Comparison of ENCODE assay signal across 8 cellular contexts in the genomic region with DNA sequence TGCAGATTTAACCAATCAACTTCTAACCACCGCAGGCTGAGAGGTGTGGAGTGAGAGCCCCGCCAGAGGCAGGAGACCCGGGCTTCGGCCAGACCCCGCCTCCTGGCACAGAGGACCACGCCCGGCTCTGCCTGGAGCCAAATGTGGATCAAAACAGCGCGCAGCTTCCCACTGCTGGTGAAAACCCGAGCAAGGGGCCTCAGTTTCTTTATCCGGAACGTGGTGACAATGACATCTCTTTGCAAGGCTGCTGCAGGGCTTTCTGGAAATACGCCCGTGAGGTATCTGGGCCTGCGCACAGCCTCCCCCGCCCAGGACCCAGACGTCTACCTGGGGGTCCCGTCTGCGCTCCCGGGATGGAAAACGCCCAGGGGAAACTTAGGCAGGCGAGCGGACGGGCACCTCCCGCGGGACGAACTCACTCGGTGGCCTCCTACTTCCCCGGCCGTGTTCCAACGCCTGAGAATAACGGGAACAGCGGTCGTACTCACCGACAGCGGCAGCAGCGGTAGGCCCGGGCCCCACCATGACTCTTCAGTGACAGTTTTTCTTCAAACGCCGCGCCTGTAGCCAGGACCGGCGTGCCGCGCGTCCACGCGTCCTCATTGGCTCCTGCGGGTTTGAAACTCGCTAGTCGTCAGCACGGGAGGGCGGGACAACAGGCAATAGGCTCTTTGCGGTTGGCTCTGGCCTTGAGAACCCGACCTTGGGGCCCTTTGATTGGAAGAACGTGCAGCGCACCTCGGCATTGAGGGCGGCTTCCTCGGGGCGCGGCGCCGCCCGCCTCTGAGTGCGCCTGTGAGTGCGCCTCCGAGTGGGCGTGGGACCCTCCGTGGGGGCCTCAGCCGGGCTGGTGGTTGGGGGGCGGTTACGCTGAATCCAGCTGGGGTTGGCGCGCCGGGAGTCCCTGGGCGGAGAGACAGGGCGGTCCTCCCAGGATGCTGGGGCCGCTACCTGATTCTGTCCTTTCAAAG. TPM values are rescaled to one million over a fixed set of nuclear protein-coding genes. Genes with fewer than 3 reads are reported as not detected.
A peak's percentile ranks its signal among the peaks of the same experiment; 100 is the strongest.
DNase-seq lines count a peak whose midpoint lies in the region; ATAC-seq, FAIRE-seq and TF ChIP-seq lines count a peak whose summit lies in the region.

A gene with protein sequence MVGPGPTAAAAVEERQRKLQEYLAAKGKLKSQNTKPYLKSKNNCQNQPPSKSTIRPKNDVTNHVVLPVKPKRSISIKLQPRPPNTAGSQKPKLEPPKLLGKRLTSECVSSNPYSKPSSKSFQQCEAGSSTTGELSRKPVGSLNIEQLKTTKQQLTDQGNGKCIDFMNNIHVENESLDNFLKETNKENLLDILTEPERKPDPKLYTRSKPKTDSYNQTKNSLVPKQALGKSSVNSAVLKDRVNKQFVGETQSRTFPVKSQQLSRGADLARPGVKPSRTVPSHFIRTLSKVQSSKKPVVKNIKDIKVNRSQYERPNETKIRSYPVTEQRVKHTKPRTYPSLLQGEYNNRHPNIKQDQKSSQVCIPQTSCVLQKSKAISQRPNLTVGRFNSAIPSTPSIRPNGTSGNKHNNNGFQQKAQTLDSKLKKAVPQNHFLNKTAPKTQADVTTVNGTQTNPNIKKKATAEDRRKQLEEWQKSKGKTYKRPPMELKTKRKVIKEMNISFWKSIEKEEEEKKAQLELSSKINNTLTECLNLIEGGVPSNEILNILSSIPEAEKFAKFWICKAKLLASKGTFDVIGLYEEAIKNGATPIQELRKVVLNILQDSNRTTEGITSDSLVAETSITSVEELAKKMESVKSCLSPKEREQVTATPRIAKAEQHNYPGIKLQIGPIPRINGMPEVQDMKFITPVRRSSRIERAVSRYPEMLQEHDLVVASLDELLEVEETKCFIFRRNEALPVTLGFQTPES (minus strand): TSS at position 539 of the 974 bp plus-strand sequence. CDS start 11 bp downstream, at position 528.

- DNase-seq in D721Med (ENCODE audit: insufficient read length, low spot score): peak; percentile 92
- DNase-seq in HuH-7.5 (ENCODE audit: low spot score): peak; percentile 91
- peak; percentile 93 for DNase-seq in activated CD8-positive, alpha-beta memory T cell treated with anti-CD3 and anti-CD28 coated beads, Interleukin-2, amount 50 U/mL, for 4 hours
- DNase-seq in endothelial cell of umbilical vein (ENCODE audit: low read depth, low spot score): peak; percentile 98
- DNase-seq in midbrain (lab: John Stamatoyannopoulos, UW): peak; percentile 96
- DNase-seq in stimulated activated CD8-positive, alpha-beta memory T cell treated with anti-CD3 and anti-CD28 coated beads, Interleukin-15, amount 100 ng/mL, for 48 hours (ENCODE audit: low read depth in 2 of 2): peak; percentile 94 to 95

- POLR2A ChIA-PET in endothelial cell of umbilical vein (lab: Charles Lee): no interaction called here

- H2AFZ ChIP-seq in OCI-LY3 (ENCODE audit: low read depth, low read length) (peak within 1 kb of the TSS; percentile 81), endothelial cell of umbilical vein (ENCODE audit: low read depth, low read length) (peak within 1 kb of the TSS; percentile 92)

- peak within 1 kb of the TSS; percentile 90 for H3K9ac ChIP-seq in OCI-LY3 (ENCODE audit: low read length)
- H3K9ac ChIP-seq in endothelial cell of umbilical vein (replicated peaks; ENCODE audit: extremely low read depth, insufficient read depth, low read length): peak within 1 kb of the TSS; percentile 90

- H3K9me1 ChIP-seq in endothelial cell of umbilical vein (replicated peaks; ENCODE audit: control insufficient read depth, extremely low read depth, insufficient read depth, low read length): no peaks in the 10 kb centered on the region

- H4K20me1 ChIP-seq in OCI-LY3 (ENCODE audit: insufficient read depth, low read length) (no peaks in the 10 kb centered on the region), endothelial cell of umbilical vein (replicated peaks; ENCODE audit: control insufficient read depth, extremely low read depth, insufficient read depth, low read length) (no peaks in the 10 kb centered on the region)

- H3K4me3 ChIP-seq in OCI-LY3 (ENCODE audit: low read length) (peak within 1 kb of the TSS; percentile 93), endothelial cell of umbilical vein (replicated peaks in 1 of 3; ENCODE audit: insufficient read depth in 1 of 3, low read depth in 1 of 3, low read length in 3 of 3) (peak within 1 kb of the TSS; percentile 78 to 90 (median 87))

- TF ChIP-seq POLR2A in endothelial cell of umbilical vein (IDR thresholded peaks at IDR 0.05; ENCODE audit: low read depth, low read length): peak; percentile 52

- H3K27me3 ChIP-seq in OCI-LY3 (ENCODE audit: low read depth, low read length) (no peaks in the 10 kb centered on the region), endothelial cell of umbilical vein (ENCODE audit: control insufficient read depth in 2 of 2, insufficient read depth in 2 of 2, low read length in 2 of 2) (no peaks in the 10 kb centered on the region)

- peak; percentile 96 for ATAC-seq in GM21528 (IDR thresholded peaks at IDR 0.05; ENCODE audit: low FRiP score, unreplicated experiment)

- CTCF ChIA-PET in endothelial cell of umbilical vein (lab: Charles Lee): interaction anchor here (1.6 to 6.2 kb wide), 4 partner anchors 14 to 177 kb away, joined by 4 to 44 read pairs (median 23); no protein-coding TSS in a partner anchor

- BruUV-seq in endothelial cell of umbilical vein (replicated peaks; lab: Mats Ljungman, UMichigan): TSS peak; percentile 51

- peak within 1 kb of the TSS; percentile 61 for H3K27ac ChIP-seq in OCI-LY3 (ENCODE audit: low read length)
- peak within 1 kb of the TSS; percentile 34 for H3K27ac ChIP-seq in endothelial cell of umbilical vein (ENCODE audit: insufficient read depth, low read depth, low read length)

- no peak for TF ChIP-seq CTCF in D721Med (IDR thresholded peaks at IDR 0.05; ENCODE audit: insufficient read depth, missing control alignments)
- TF ChIP-seq CTCF in OCI-LY3 (IDR thresholded peaks at IDR 0.05; ENCODE audit: low read depth, low read length): no peak
- TF ChIP-seq CTCF in endothelial cell of umbilical vein (IDR thresholded peaks at IDR 0.05; ENCODE audit: extremely low read depth in 1 of 2, insufficient read depth in 1 of 2, low read depth in 1 of 2, low read length in 2 of 2): no peak

- H3K4me1 ChIP-seq in OCI-LY3 (ENCODE audit: low read length): peaks cover 18% of the 10 kb centered on the region
- H3K4me1 ChIP-seq in endothelial cell of umbilical vein (ENCODE audit: control insufficient read depth, extremely low read depth, insufficient read depth, low read length): peaks cover 21% of the 10 kb centered on the region

- H3K36me3 ChIP-seq in OCI-LY3 (replicated peaks; ENCODE audit: low read depth, low read length) (peaks cover 15% of the 10 kb centered on the region), endothelial cell of umbilical vein (ENCODE audit: control insufficient read depth in 2 of 2, extremely low read depth in 1 of 2, insufficient read depth in 2 of 2, low read length in 2 of 2) (peaks cover 0 to 10% of the 10 kb centered on the region in 2 experiments)

- intact Hi-C loops in endothelial cell of umbilical vein (cut with micrococcal nuclease): loop anchor here (1.0 to 5.0 kb wide), 7 partner anchors 14 to 117 kb away; no protein-coding TSS in a partner anchor

- H3K4me2 ChIP-seq in OCI-LY3 (ENCODE audit: low read length) (peak within 1 kb of the TSS; percentile 81), endothelial cell of umbilical vein (ENCODE audit: insufficient read depth, low read length) (peak within 1 kb of the TSS; percentile 90)

- dilution Hi-C loops in endothelial cell of umbilical vein (cut with MboI; ENCODE audit: extremely low pct_ligation_motif_present, low sequenced_read_pairs): loop anchor here (25.0 kb wide), 1 partner anchor 173 kb away; no protein-coding TSS in a partner anchor

- FAIRE-seq in D721Med (lab: Jason Lieb, UNC) (no peak), endothelial cell of umbilical vein (lab: Jason Lieb, UNC) (peak; percentile 91)

- peaks cover 25% of the 10 kb centered on the region for H3K79me2 ChIP-seq in OCI-LY3 (ENCODE audit: low read length)
- H3K79me2 ChIP-seq in endothelial cell of umbilical vein (ENCODE audit: control insufficient read depth, insufficient read depth, low read length): peaks cover 33% of the 10 kb centered on the region

- peaks cover 11% of the 10 kb centered on the region; the same call in 1 of the 2 replicates for H3K9me3 ChIP-seq in OCI-LY3 (ENCODE audit: insufficient read depth, low read length)
- no peaks in the 10 kb centered on the region for H3K9me3 ChIP-seq in endothelial cell of umbilical vein (replicated peaks; ENCODE audit: control insufficient read depth, insufficient read depth, low read length)

TF ChIP-seq in endothelial cell of umbilical vein, 7 proteins besides CTCF, POLR2A, EP300 and RAD21:
- TF ChIP-seq JUN (IDR thresholded peaks at IDR 0.05; ENCODE audit: borderline replicate concordance, insufficient read depth, insufficient read length, low read depth) (no peak), MYC (IDR thresholded peaks at IDR 0.05; ENCODE audit: low read depth, low read length) (no peak), GATA2 (IDR thresholded peaks at IDR 0.05; ENCODE audit: insufficient read depth, insufficient read length, low read depth, low read length) (no peak), POLR2AphosphoS5 (IDR thresholded peaks at IDR 0.05; ENCODE audit: insufficient read depth, low read depth, low read length) (no peak), FOS (IDR thresholded peaks at IDR 0.05; ENCODE audit: borderline replicate concordance, insufficient read depth, low read length) (no peak), EZH2 (IDR thresholded peaks at IDR 0.05; ENCODE audit: borderline replicate concordance, low read depth, low read length, severe bottlenecking) (no peak)
- TF ChIP-seq, protein P1, sequence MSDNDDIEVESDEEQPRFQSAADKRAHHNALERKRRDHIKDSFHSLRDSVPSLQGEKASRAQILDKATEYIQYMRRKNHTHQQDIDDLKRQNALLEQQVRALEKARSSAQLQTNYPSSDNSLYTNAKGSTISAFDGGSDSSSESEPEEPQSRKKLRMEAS (IDR thresholded peaks at IDR 0.05; ENCODE audit: insufficient read depth, insufficient read length): peak; percentile 45

RNA-seq across cellular contexts. Expression of the gene that starts here (rescaled TPM):
- total RNA-seq in endothelial cell of umbilical vein: 25.2 and 30.7 TPM in 2 replicates
- polyA plus RNA-seq in endothelial cell of umbilical vein: 2.3 and 3.4 TPM in 2 replicates
- 5.4 and 5.8 TPM in 2 replicates for polyA plus RNA-seq in endothelial cell of umbilical vein (2011; cell fraction: cytosol; rRNA removed)
- polyA plus RNA-seq in endothelial cell of umbilical vein (2011; cell fraction: nucleus; rRNA removed): 3.4 and 6.6 TPM in 2 replicates
- 7.1 and 16.4 TPM in 2 replicates for polyA plus RNA-seq in endothelial cell of umbilical vein (2012)
- polyA minus RNA-seq in endothelial cell of umbilical vein: 4.6 and 5.2 TPM in 2 replicates
- polyA minus RNA-seq in endothelial cell of umbilical vein (2011; cell fraction: cytosol; rRNA and poly(A)+ RNA removed): 6.3 TPM
- polyA minus RNA-seq in endothelial cell of umbilical vein (2011; cell fraction: nucleus; rRNA and poly(A)+ RNA removed): 6.7 and 11.9 TPM in 2 replicates

Comparison
In these comparisons a context has a peak if more than half of its experiments do, and no peak if none do; other contexts are left out.
1. Peak in every context shown above with its lines: DNase-seq, ATAC-seq, H3K4me3 ChIP-seq and H3K27ac ChIP-seq.